Comparison of ENCODE assay signal across 12 cellular contexts in the genomic region with DNA sequence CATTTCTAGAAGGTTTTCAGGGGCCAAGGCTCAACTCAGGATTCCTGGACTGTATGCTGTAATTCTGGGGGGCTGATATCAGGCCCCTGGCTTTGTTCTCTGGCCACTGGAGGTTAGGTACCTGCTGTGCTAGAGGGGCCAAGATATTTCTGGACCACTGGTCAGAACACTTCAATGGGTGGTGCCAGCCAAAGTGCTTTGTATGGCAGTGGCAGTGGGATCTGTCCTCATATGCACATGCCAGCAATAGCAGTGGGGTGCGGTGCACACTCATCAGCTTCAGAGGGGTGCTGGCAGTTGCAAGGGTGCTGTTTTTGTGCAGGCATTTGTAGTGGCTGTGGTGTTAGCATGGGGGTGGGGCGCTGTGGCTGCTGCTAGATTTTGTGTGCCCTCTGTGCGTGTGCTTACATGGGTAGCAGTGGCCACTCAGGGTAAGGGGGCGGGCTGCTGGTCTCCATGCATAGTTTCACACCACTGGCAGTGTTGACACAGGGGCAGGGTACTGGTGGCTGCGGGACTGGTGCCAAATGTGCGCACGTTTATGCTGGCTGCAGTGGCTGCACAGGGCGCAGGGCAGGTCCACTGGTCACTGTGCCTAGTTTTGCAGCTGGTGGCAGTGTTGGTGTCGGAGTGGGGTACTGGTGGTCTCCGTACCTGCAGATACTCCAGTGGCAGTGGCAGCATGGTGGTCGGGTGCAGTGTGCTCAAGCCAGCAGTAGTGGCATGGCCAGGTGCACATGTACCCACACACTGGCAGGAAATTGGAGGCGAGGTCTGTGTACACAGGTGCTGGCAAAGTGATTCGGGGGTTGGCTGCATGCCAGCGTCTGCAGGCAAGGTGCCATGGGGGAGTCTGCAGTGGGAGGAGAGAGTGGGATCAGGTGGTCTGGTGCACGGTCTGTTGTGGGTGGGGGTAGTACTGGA. TPM values are rescaled to one million over a fixed set of nuclear protein-coding genes. Genes with fewer than 3 reads are reported as not detected.
DNase-seq lines count a peak whose midpoint lies in the region; ATAC-seq and TF ChIP-seq lines count a peak whose summit lies in the region.
"Had no signal": no experiment of that assay in that cellular context is flagged by ENCODE, and none has a peak within 500 bp of the region (broad histone marks: within the 10 kb centered on the region; RNA-seq: fewer than 3 reads in every experiment).

No MANE protein-coding gene starts in this region.

- peak; percentile 26 for DNase-seq in D341Med (ENCODE audit: low spot score)
- DNase-seq in NCI-H1417 (lab: John Stamatoyannopoulos, UW), result peak; percentile 89 to 98 (median 94)
- peak; percentile 98 for DNase-seq in NCI-H748 (lab: John Stamatoyannopoulos, UW; ENCODE audit: unreplicated experiment)
- no peak for DNase-seq in left lung
- no peak for DNase-seq in type B pancreatic cell (ENCODE audit: extremely low spot score, unreplicated experiment)
- no peak for DNase-seq in A673 (ENCODE audit: low spot score)
- DNase-seq: activated CD8-positive, alpha-beta memory T cell treated with anti-CD3 and anti-CD28 coated beads, Interleukin-2, amount 50 U/mL, for 4 hours; GF-D8; SK-N-SH; stimulated activated CD4-positive, alpha-beta T cell treated with anti-CD3 and anti-CD28 coated beads, Interleukin-2, amount 100 ng/mL, for 24 hours had no signal

- H3K36me3 ChIP-seq in left lung (peaks cover 0 to 67% of the 10 kb centered on the region in 2 donors), A673 (ENCODE audit: insufficient read depth, low read length, poor library complexity, severe bottlenecking) (peaks cover 10% of the 10 kb centered on the region)

- no peak overlapping the region for H3K27ac Mint-ChIP-seq in type B pancreatic cell

- H3K27ac ChIP-seq in left lung (no peak overlapping the region), A673 (ENCODE audit: low read depth, low read length, poor library complexity, severe bottlenecking) (no peak overlapping the region)

- H3K4me1 Mint-ChIP-seq in type B pancreatic cell (ENCODE audit: unreplicated experiment), result no peaks in the 10 kb centered on the region

- no peaks in the 10 kb centered on the region for H3K9me3 ChIP-seq in left lung
- no peaks in the 10 kb centered on the region for H3K9me3 ChIP-seq in A673 (ENCODE audit: low read depth, low read length, poor library complexity, severe bottlenecking)
- H3K9me3 ChIP-seq: SK-N-SH had no signal

- peak; percentile 60 for ATAC-seq in left lung
- no peak for ATAC-seq in GM18873 (IDR thresholded peaks at IDR 0.05; ENCODE audit: low FRiP score, unreplicated experiment)
- ATAC-seq in HG03460 (IDR thresholded peaks at IDR 0.05; ENCODE audit: unreplicated experiment), result no peak

- no TSS peak for BruUV-seq in A673 (replicated peaks; lab: Mats Ljungman, UMichigan)

- no peak overlapping the region for H3K4me3 Mint-ChIP-seq in type B pancreatic cell

- CTCF ChIA-PET in A673 (lab: Charles Lee), result interaction anchor here (0.6 kb wide), 1 partner anchor 617 kb away, joined by 3 read pairs; no protein-coding TSS in a partner anchor

- H3K27me3 Mint-ChIP-seq in type B pancreatic cell, result no peaks in the 10 kb centered on the region

- H3K27me3 ChIP-seq in left lung (no peaks in the 10 kb centered on the region), A673 (replicated peaks; ENCODE audit: insufficient read depth, low read depth, low read length, poor library complexity) (no peaks in the 10 kb centered on the region)

- H3K4me1 ChIP-seq in left lung (no peaks in the 10 kb centered on the region), A673 (ENCODE audit: insufficient read depth, low read length, poor library complexity, severe bottlenecking) (no peaks in the 10 kb centered on the region)

- TF ChIP-seq CTCF in left lung (IDR thresholded peaks at IDR 0.05) (no peak), type B pancreatic cell (conservative IDR thresholded peaks at IDR 0.05) (no peak), A673 (conservative IDR thresholded peaks at IDR 0.05; ENCODE audit: low read depth, low read length) (no peak)

- H3K36me3 Mint-ChIP-seq in type B pancreatic cell, result peaks cover 67% of the 10 kb centered on the region

- POLR2A ChIA-PET in A673 (lab: Charles Lee; ENCODE audit: low non-redundant PET), result no interaction called here

- intact Hi-C loops in left lung (cut with DNase I) (no loop called here), A673 (cut with micrococcal nuclease; ENCODE audit: unreplicated experiment) (no loop called here)

- H3K9me3 Mint-ChIP-seq in type B pancreatic cell, result no peaks in the 10 kb centered on the region

- H3K4me3 ChIP-seq in left lung (no peak overlapping the region), A673 (ENCODE audit: low read depth, low read length, poor library complexity, severe bottlenecking) (no peak overlapping the region)

RNA-seq across cellular contexts. Expression of a gene that starts 12.6 kb away (rescaled TPM):
- total RNA-seq in left lung (10 to 100 TPM in 1 of 2 donors, 1 to 10 TPM in 1; 9.3 to 14.7 TPM), type B pancreatic cell (ENCODE audit: low replicate concordance) (15.6 and 20.1 TPM in 2 replicates), A673 (2021) (31.2 and 32.5 TPM in 2 replicates)

RNA-seq across cellular contexts. Expression of a gene that starts 40.6 kb away (rescaled TPM):
- 10 to 100 TPM; 27.2 to 35.7 TPM for total RNA-seq in left lung
- 10.3 and 11.5 TPM in 2 replicates for total RNA-seq in type B pancreatic cell (ENCODE audit: low replicate concordance)
- total RNA-seq in A673 (2021), result 0.24 and 0.35 TPM in 2 replicates

Comparison
In these comparisons a context has a peak if more than half of its experiments do, and no peak if none do; other contexts are left out.
1. DNase-seq: peak in D341Med (single experiment), NCI-H1417 (3 of 3) and NCI-H748 (single experiment); none in left lung (0 of 2), type B pancreatic cell (single experiment) and A673 (single experiment).